ENCODE assay signal across 8 cellular contexts in genomic region chr6:151440930-151441329, GRCh38. TPM values are rescaled to one million over a fixed set of nuclear protein-coding genes. Genes with fewer than 3 reads are reported as not detected.
DNase-seq lines count a peak whose midpoint lies in the region; ATAC-seq and TF ChIP-seq lines count a peak whose summit lies in the region.

No MANE protein-coding gene starts in this region.

- H3K27me3 ChIP-seq in right atrium auricular region (no peaks in the 10 kb centered on the region), right cardiac atrium (ENCODE audit: control insufficient read depth, insufficient read depth) (no peaks in the 10 kb centered on the region), esophagus muscularis mucosa (no peaks in the 10 kb centered on the region), uterus (no peaks in the 10 kb centered on the region)

- peak in 1 of 2 donors; percentile 55 for TF ChIP-seq CTCF in right atrium auricular region (IDR thresholded peaks at IDR 0.05)
- peak; percentile 32 to 51 (median 34) for TF ChIP-seq CTCF in esophagus muscularis mucosa (IDR thresholded peaks at IDR 0.05)
- peak; percentile 49 to 72 (median 52) for TF ChIP-seq CTCF in uterus (IDR thresholded peaks at IDR 0.05)

- no peak for ATAC-seq in right cardiac atrium
- ATAC-seq in HG03565 (IDR thresholded peaks at IDR 0.05; ENCODE audit: unreplicated experiment), result peak; percentile 35

- H3K4me1 ChIP-seq in right atrium auricular region (peaks cover 0 to 34% of the 10 kb centered on the region in 2 donors), right cardiac atrium (ENCODE audit: control insufficient read depth, insufficient read depth, low read length) (peaks cover 4% of the 10 kb centered on the region), esophagus muscularis mucosa (peaks cover 29 to 53% (median 43%) of the 10 kb centered on the region in 4 donors), uterus (peaks cover 4 to 7% of the 10 kb centered on the region in 2 donors)

- H3K4me3 ChIP-seq in right atrium auricular region, result no peak overlapping the region
- no peak overlapping the region for H3K4me3 ChIP-seq in right cardiac atrium (ENCODE audit: low read length)
- H3K4me3 ChIP-seq in esophagus muscularis mucosa, result no peak overlapping the region
- no peak overlapping the region for H3K4me3 ChIP-seq in uterus

- H3K9me3 ChIP-seq in right atrium auricular region (no peaks in the 10 kb centered on the region), right cardiac atrium (ENCODE audit: control insufficient read depth, low read length) (no peaks in the 10 kb centered on the region), esophagus muscularis mucosa (no peaks in the 10 kb centered on the region), uterus (no peaks in the 10 kb centered on the region)

- H3K27ac ChIP-seq in right atrium auricular region (peak overlapping the region; percentile 8 to 12), right cardiac atrium (ENCODE audit: low read length) (no peak overlapping the region), esophagus muscularis mucosa (replicated peaks in 1 of 4) (peak overlapping the region in 2 of 4 donors; percentile 0 to 15), uterus (peak overlapping the region; percentile 31 to 63)

- no peaks in the 10 kb centered on the region for H3K36me3 ChIP-seq in right atrium auricular region
- peaks cover 0 to 10% (median 2%) of the 10 kb centered on the region in 4 donors for H3K36me3 ChIP-seq in esophagus muscularis mucosa
- no peaks in the 10 kb centered on the region for H3K36me3 ChIP-seq in uterus

- TF ChIP-seq POLR2A in esophagus muscularis mucosa (IDR thresholded peaks at IDR 0.05; ENCODE audit: low read depth), result no peak
- no peak for TF ChIP-seq POLR2A in uterus (IDR thresholded peaks at IDR 0.05)

- TF ChIP-seq EP300 in esophagus muscularis mucosa (IDR thresholded peaks at IDR 0.05), result no peak

- 63% methylated on average over 2 of the region's 2 CpGs for WGBS in right cardiac atrium
- 52% methylated on average over 2 of the region's 2 CpGs for WGBS in esophagus muscularis mucosa

- DNase-seq in right atrium auricular region (ENCODE audit: low spot score) (no peak), right cardiac atrium (no peak), esophagus muscularis mucosa (ENCODE audit: extremely low spot score) (no peak), uterus (no peak), DMS114 treated with DMSO at 0.1 percent for 48 hours (lab: John Stamatoyannopoulos, UW; ENCODE audit: unreplicated experiment) (no peak), AG08396 (ENCODE audit: low spot score) (no peak)
- no peak for DNase-seq in effector CD4-positive, alpha-beta T cell

- intact Hi-C loops in right cardiac atrium (cut with DNase I), result loop anchor here in 1 of 4 donors (5.0 kb wide), 1 partner anchor 39 kb away; no protein-coding TSS in a partner anchor
- intact Hi-C loops in esophagus muscularis mucosa (cut with DNase I), result loop anchor here (1.0 kb wide), 1 partner anchor 35 kb away; no protein-coding TSS in a partner anchor
- intact Hi-C loops in uterus (cut with DNase I; ENCODE audit: low total_unique reads), result no loop called here

RNA-seq across cellular contexts. Expression of gene RMND1, which starts 11.0 kb away (rescaled TPM):
- total RNA-seq in right atrium auricular region, result 10 to 100 TPM in 1 of 2 donors, 1 to 10 TPM in 1; 8.5 to 12.5 TPM
- total RNA-seq in right cardiac atrium, result 10 to 100 TPM; 10.9 to 15.2 (median 11.7) TPM
- polyA plus RNA-seq in right cardiac atrium, result 13.0 TPM
- 10 to 100 TPM in 3 of 4 donors, 1 to 10 TPM in 1; 9.9 to 18.7 (median 12.1) TPM for total RNA-seq in esophagus muscularis mucosa
- 10 to 100 TPM in 3 of 4 donors, 1 to 10 TPM in 1; 4.1 to 48.8 (median 21.1) TPM for total RNA-seq in uterus

RNA-seq across cellular contexts. Expression of gene ZBTB2, which starts 49.6 kb away (rescaled TPM):
- total RNA-seq in right atrium auricular region (1 to 10 TPM; 4.8 to 7.9 TPM), right cardiac atrium (1 to 10 TPM; 4.8 to 7.0 (median 6.4) TPM), esophagus muscularis mucosa (10 to 100 TPM in 3 of 4 donors, 1 to 10 TPM in 1; 7.1 to 16.3 (median 11.5) TPM), uterus (10 to 100 TPM in 1 of 4 donors, 1 to 10 TPM in 3; 3.6 to 17.5 (median 6.8) TPM)
- polyA plus RNA-seq in right cardiac atrium, result 4.6 TPM

RNA-seq across cellular contexts. Expression of gene CCDC170, which starts 52.9 kb away (rescaled TPM):
- total RNA-seq in right atrium auricular region (under 1 TPM; 0.11 to 0.20 TPM), right cardiac atrium (1 to 10 TPM; 1.4 TPM), esophagus muscularis mucosa (1 to 10 TPM in 1 of 4 donors, under 1 TPM in 3; 0.32 to 1.5 (median 0.49) TPM), uterus (10 to 100 TPM in 1 of 4 donors, 1 to 10 TPM in 2, under 1 TPM in 1; 0.29 to 14.2 (median 4.1) TPM)
- 0.66 TPM for polyA plus RNA-seq in right cardiac atrium
